Comparison of ENCODE assay signal across 13 cellular contexts in the genomic region with DNA sequence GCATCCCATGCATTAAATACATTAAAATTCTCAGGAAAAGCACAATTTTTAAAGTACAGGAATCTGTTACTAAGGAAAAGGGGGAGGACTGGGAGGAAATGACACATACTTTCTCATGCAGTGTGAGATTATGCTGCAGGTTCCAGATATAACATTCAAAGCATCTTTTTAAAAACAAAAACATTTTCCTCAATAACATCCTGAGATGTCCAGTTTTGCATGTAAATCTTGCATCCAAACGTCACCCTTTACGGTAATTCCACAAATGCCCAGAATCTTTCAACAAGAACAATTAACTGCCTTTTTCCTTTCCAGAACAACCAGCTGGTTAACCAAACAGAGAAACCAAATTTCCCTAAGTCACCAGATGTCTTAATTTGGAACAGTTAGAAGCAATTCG. TPM values are rescaled to one million over a fixed set of nuclear protein-coding genes. Genes with fewer than 3 reads are reported as not detected.
DNase-seq lines count a peak whose midpoint lies in the region; ATAC-seq and TF ChIP-seq lines count a peak whose summit lies in the region.
"Had no signal": no experiment of that assay in that cellular context is flagged by ENCODE, and none has a peak within 500 bp of the region (broad histone marks: within the 10 kb centered on the region; RNA-seq: fewer than 3 reads in every experiment).

No MANE protein-coding gene starts in this region.

- peak; percentile 89 for ATAC-seq in PC-3
- ATAC-seq: effector memory CD8-positive, alpha-beta T cell had no signal

- no peak overlapping the region for H3K27ac ChIP-seq in PC-3 (ENCODE audit: low read length)
- H3K27ac ChIP-seq: testis had no signal

- DNase-seq in GM03348 (ENCODE audit: low spot score), result peak; percentile 43
- peak; percentile 38 for DNase-seq in PC-3
- DNase-seq in dermis microvascular lymphatic vessel endothelial cell (ENCODE audit: low read depth in 2 of 2), result peak; percentile 48 to 95
- peak; percentile 9 for DNase-seq in myocyte (ENCODE audit: low read depth)
- no peak for DNase-seq in NCI-H128 (lab: John Stamatoyannopoulos, UW; ENCODE audit: unreplicated experiment)
- no peak for DNase-seq in HuH-7 (ENCODE audit: low spot score)
- DNase-seq in NCI-H345 treated with DMSO at 0.1 percent for 48 hours (lab: John Stamatoyannopoulos, UW; ENCODE audit: unreplicated experiment), result no peak
- DNase-seq in NCI-H69 (lab: John Stamatoyannopoulos, UW), result no peak
- DNase-seq: activated CD4-positive, alpha-beta T cell treated with anti-CD3 and anti-CD28 coated beads for 4 hours; activated naive CD4-positive, alpha-beta T cell treated with Interleukin-2 at 50 U/mL for 16 hours; effector memory CD8-positive, alpha-beta T cell; midbrain; testis had no signal

- no peak overlapping the region for H3K4me3 ChIP-seq in PC-3 (ENCODE audit: low read length)
- H3K4me3 ChIP-seq: testis had no signal

- POLR2A ChIA-PET in PC-3 (lab: Charles Lee; ENCODE audit: unreplicated experiment), result interaction anchor here (0.7 kb wide), 1 partner anchor 1795 kb away, joined by 5 read pairs; no protein-coding TSS in a partner anchor

- no peaks in the 10 kb centered on the region for H3K9me3 ChIP-seq in PC-3 (ENCODE audit: low read length)
- H3K9me3 ChIP-seq: testis had no signal

- H3K4me2 ChIP-seq in PC-3 (ENCODE audit: low read length), result 0 out of 2 replicates have a peak overlapping the region, but pooled peaks have one; percentile 30

- H3F3A ChIP-seq in PC-3 (ENCODE audit: low read length, unreplicated experiment), result no peaks in the 10 kb centered on the region

- no peak overlapping the region for H3K9ac ChIP-seq in PC-3 (ENCODE audit: low read length)

- intact Hi-C loops in PC-3 (cut with micrococcal nuclease), result no loop called here

- BruUV-seq in PC-3 (replicated peaks; lab: Mats Ljungman, UMichigan), result no TSS peak

- no peak overlapping the region for H2AFZ ChIP-seq in PC-3 (ENCODE audit: low read length)

- H3K4me1 ChIP-seq in PC-3 (ENCODE audit: insufficient read depth, low read length), result peaks cover 12% of the 10 kb centered on the region
- H3K4me1 ChIP-seq: testis had no signal

- H3K79me2 ChIP-seq in PC-3 (ENCODE audit: low read length), result peaks cover 72% of the 10 kb centered on the region

- CTCF ChIA-PET in PC-3 (lab: Charles Lee), result no interaction called here

- peaks cover 18% of the 10 kb centered on the region for H3K36me3 ChIP-seq in PC-3 (ENCODE audit: low read depth, low read length)

- no peaks in the 10 kb centered on the region for H3K9me2 ChIP-seq in PC-3 (replicated peaks; ENCODE audit: low read length)

- no peaks in the 10 kb centered on the region for H3K27me3 ChIP-seq in PC-3 (ENCODE audit: low read length)
- H3K27me3 ChIP-seq: testis had no signal

- no peak for TF ChIP-seq CTCF in PC-3 (conservative IDR thresholded peaks at IDR 0.05; ENCODE audit: low read depth, low read length)

- H4K20me1 ChIP-seq in PC-3 (ENCODE audit: low read length), result peaks cover 12% of the 10 kb centered on the region; the same call in 1 of the 2 replicates

RNA-seq across cellular contexts. Expression of gene WDR89, which starts 26.7 kb away (rescaled TPM):
- total RNA-seq in PC-3 (2014; rRNA removed) (12.1 and 19.0 TPM in 2 replicates), dermis microvascular lymphatic vessel endothelial cell (10.6 and 11.9 TPM in 2 replicates), myocyte (12.8 and 14.8 TPM in 2 replicates)
- 3.9 TPM for polyA plus RNA-seq in myocyte (2012)

Comparison
In these comparisons a context has a peak if more than half of its experiments do, and no peak if none do; other contexts are left out.
1. DNase-seq: peak in GM03348 (single experiment), PC-3 (single experiment), dermis microvascular lymphatic vessel endothelial cell (2 of 2) and myocyte (single experiment); none in NCI-H128 (single experiment), HuH-7 (single experiment), NCI-H345 treated with DMSO at 0.1 percent for 48 hours (single experiment) and NCI-H69 (single experiment).